In the genomic region with DNA sequence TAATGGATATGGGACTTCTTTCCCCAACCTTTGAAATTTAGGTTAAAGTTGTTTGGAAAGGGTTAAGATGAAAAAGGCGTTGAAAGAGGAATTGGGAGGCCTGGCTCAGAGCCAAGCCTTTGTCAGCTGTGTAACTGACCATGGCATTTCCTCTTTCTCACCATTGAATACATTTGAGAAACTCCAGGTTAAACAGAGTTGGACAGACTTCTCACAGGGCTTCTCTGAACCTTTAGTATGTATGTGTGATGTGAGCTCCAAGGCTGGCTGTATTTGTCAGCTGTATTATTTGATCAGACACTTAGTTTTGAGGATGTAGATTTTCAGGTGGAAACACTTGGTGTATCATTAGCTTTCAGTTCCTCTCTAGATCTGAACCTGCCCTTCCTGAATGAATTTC, we compare ENCODE assay signal across 9 cellular contexts.
DNase-seq lines count a peak whose midpoint lies in the region; ATAC-seq and TF ChIP-seq lines count a peak whose summit lies in the region.
"Had no signal": no experiment of that assay in that cellular context is flagged by ENCODE, and none has a peak within 500 bp of the region (broad histone marks: within the 10 kb centered on the region; RNA-seq: fewer than 3 reads in every experiment).

No MANE protein-coding gene starts in this region.

- CTCF ChIA-PET in HEK293T (lab: Yijun Ruan, JAX), result no interaction called here

- in situ Hi-C loops in KBM-7 (cut with MboI; ENCODE audit: low pct_unique_long_range_greater_than_20kb, low sequenced_read_pairs), result no loop called here

- no peaks in the 10 kb centered on the region for H3K9me3 ChIP-seq in adrenal gland (replicated peaks in 1 of 3)
- no peaks in the 10 kb centered on the region for H3K9me3 ChIP-seq in lung (ENCODE audit: control insufficient read depth in 2 of 2, insufficient read depth in 1 of 2, low read length in 1 of 2)
- H3K9me3 ChIP-seq in esophagus muscularis mucosa, result no peaks in the 10 kb centered on the region
- H3K9me3 ChIP-seq: Peyer's patch had no signal

- intact Hi-C loops in adrenal gland (cut with DNase I), result no loop called here
- intact Hi-C loops in esophagus muscularis mucosa (cut with DNase I), result no loop called here

- no peak for TF ChIP-seq EP300 in esophagus muscularis mucosa (IDR thresholded peaks at IDR 0.05)

- H3K4me1 ChIP-seq in adrenal gland (replicated peaks in 1 of 2), result peaks cover 0 to 3% of the 10 kb centered on the region in 2 donors
- H3K4me1 ChIP-seq in lung (ENCODE audit: control insufficient read depth in 2 of 2, insufficient read depth in 2 of 2, low read length in 2 of 2), result no peaks in the 10 kb centered on the region
- no peaks in the 10 kb centered on the region for H3K4me1 ChIP-seq in esophagus muscularis mucosa
- H3K4me1 ChIP-seq: Peyer's patch had no signal

- H3K4me3 ChIP-seq in GM06990 (replicated peaks; ENCODE audit: low read depth, low read length) (no peak overlapping the region), adrenal gland (no peak overlapping the region), lung (no peak overlapping the region), esophagus muscularis mucosa (no peak overlapping the region)
- H3K4me3 ChIP-seq: Peyer's patch had no signal

- H3K36me3 ChIP-seq in GM06990 (ENCODE audit: control insufficient read depth, insufficient read depth, low read length), result no peaks in the 10 kb centered on the region
- no peaks in the 10 kb centered on the region for H3K36me3 ChIP-seq in adrenal gland (replicated peaks in 1 of 2)
- H3K36me3 ChIP-seq in lung (ENCODE audit: control insufficient read depth in 2 of 2, insufficient read depth in 2 of 2, low read length in 2 of 2), result no peaks in the 10 kb centered on the region
- H3K36me3 ChIP-seq in esophagus muscularis mucosa, result no peaks in the 10 kb centered on the region
- H3K36me3 ChIP-seq: Peyer's patch had no signal

- POLR2A ChIA-PET in HEK293T (lab: Yijun Ruan, JAX), result no interaction called here

- TF ChIP-seq CTCF in GM06990 (IDR thresholded peaks at IDR 0.05; ENCODE audit: insufficient read depth, low read length, poor library complexity, severe bottlenecking), result no peak
- no peak for TF ChIP-seq CTCF in adrenal gland (IDR thresholded peaks at IDR 0.05)
- TF ChIP-seq CTCF in lung (IDR thresholded peaks at IDR 0.05; ENCODE audit: control extremely low read depth, extremely low read depth), result no peak
- TF ChIP-seq CTCF in esophagus muscularis mucosa (IDR thresholded peaks at IDR 0.05), result no peak

- H3K27ac ChIP-seq in adrenal gland, result no peak overlapping the region
- no peak overlapping the region for H3K27ac ChIP-seq in lung (ENCODE audit: low read depth in 1 of 2, low read length in 1 of 2)
- no peak overlapping the region for H3K27ac ChIP-seq in esophagus muscularis mucosa (replicated peaks in 1 of 4)
- H3K27ac ChIP-seq: Peyer's patch had no signal

- H3K27me3 ChIP-seq in GM06990 (replicated peaks; ENCODE audit: control insufficient read depth, insufficient read depth, low read length) (no peaks in the 10 kb centered on the region), adrenal gland (peaks cover 6% of the 10 kb centered on the region), lung (ENCODE audit: control insufficient read depth, insufficient read depth) (no peaks in the 10 kb centered on the region), esophagus muscularis mucosa (no peaks in the 10 kb centered on the region)
- H3K27me3 ChIP-seq: Peyer's patch had no signal

- peak; percentile 19 for DNase-seq in GM06990 (ENCODE audit: extremely low read depth, insufficient read length)
- peak; percentile 95 for DNase-seq in KBM-7
- DNase-seq in adrenal gland, result peak in 6 of 7 donors; percentile 11 to 52 (median 30)
- DNase-seq in lung (ENCODE audit: low spot score), result peak; percentile 31
- no peak for DNase-seq in HEK293T (ENCODE audit: extremely low spot score)
- DNase-seq in esophagus muscularis mucosa (ENCODE audit: extremely low spot score), result no peak

- 0 to 7% (median 4%) methylated on average over 1 of the region's 1 CpG for WGBS in adrenal gland, 4 donors
- 0 to 5% methylated on average over 1 of the region's 1 CpG for WGBS in lung, 2 donors
- 15% methylated on average over 1 of the region's 1 CpG for WGBS in esophagus muscularis mucosa

- TF ChIP-seq POLR2A in adrenal gland (IDR thresholded peaks at IDR 0.05), result no peak
- no peak for TF ChIP-seq POLR2A in esophagus muscularis mucosa (IDR thresholded peaks at IDR 0.05; ENCODE audit: low read depth)

- ATAC-seq in lung (ENCODE audit: insufficient read depth, low FRiP score) (no peak), HG03196 (IDR thresholded peaks at IDR 0.05; ENCODE audit: unreplicated experiment) (no peak), HG02678 (IDR thresholded peaks at IDR 0.05; ENCODE audit: unreplicated experiment) (no peak)

TF ChIP-seq in HEK293T, 16 proteins besides CTCF, POLR2A, EP300 and RAD21:
- TF ChIP-seq ELF4 (IDR thresholded peaks at IDR 0.05) (no peak), BHLHE40 (IDR thresholded peaks at IDR 0.05; ENCODE audit: borderline replicate concordance) (no peak), SUZ12 (IDR thresholded peaks at IDR 0.05) (no peak), ZNF384 (IDR thresholded peaks at IDR 0.05) (no peak)

Comparison
In these comparisons a context has a peak if more than half of its experiments do, and no peak if none do; other contexts are left out.
1. DNase-seq: peak in GM06990 (single experiment), KBM-7 (single experiment), adrenal gland (6 of 7) and lung (single experiment); none in HEK293T (single experiment) and esophagus muscularis mucosa (single experiment).